In the genomic region with DNA sequence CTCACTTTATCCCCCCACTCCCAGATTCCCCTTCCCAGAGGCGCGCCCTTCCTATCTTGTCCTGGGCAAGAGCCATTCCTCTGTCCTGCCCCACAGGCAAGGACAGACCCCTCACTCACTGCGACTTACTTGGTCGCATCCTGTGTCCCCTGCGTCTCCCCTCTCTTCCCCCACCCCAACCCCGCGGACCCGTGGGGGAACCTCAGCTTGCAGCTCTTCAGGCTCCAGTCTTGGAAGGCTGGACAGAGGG, we compare ENCODE assay signal across 8 cellular contexts. TPM values are rescaled to one million over a fixed set of nuclear protein-coding genes. Genes with fewer than 3 reads are reported as not detected.
DNase-seq lines count a peak whose midpoint lies in the region; ATAC-seq, FAIRE-seq and TF ChIP-seq lines count a peak whose summit lies in the region.

No MANE protein-coding gene starts in this region.

- H3K9me1 ChIP-seq in K562 (ENCODE audit: control insufficient read depth, insufficient read depth, low read length), result no peaks in the 10 kb centered on the region

- no peak overlapping the region for H3K4me3 ChIP-seq in K562
- peak overlapping the region; percentile 64 for H3K4me3 ChIP-seq in lower lobe of right lung
- H3K4me3 ChIP-seq in testis, result peak overlapping the region; percentile 59 to 66

- H3K4me1 ChIP-seq in K562 (replicated peaks in 1 of 2; ENCODE audit: control insufficient read depth in 2 of 2, insufficient read depth in 2 of 2, low read length in 2 of 2), result peaks cover 0 to 15% of the 10 kb centered on the region in 2 experiments; a peak in 2 of 5 replicates
- peaks cover 30% of the 10 kb centered on the region for H3K4me1 ChIP-seq in lower lobe of right lung
- peaks cover 21% of the 10 kb centered on the region for H3K4me1 ChIP-seq in testis

- 15% methylated on average over 4 of the region's 8 CpGs for WGBS in K562 (ENCODE audit: insufficient coverage, low coverage, missing lambda C conversion rate)
- WGBS in testis, 2 donors, result 3% methylated on average over 8 of the region's 8 CpGs

- no peak for ATAC-seq in K562
- ATAC-seq in lower lobe of right lung, result peak in 1 of 2 donors; percentile 2
- ATAC-seq in GM21529 (IDR thresholded peaks at IDR 0.05; ENCODE audit: unreplicated experiment), result no peak
- ATAC-seq in GM21786 (IDR thresholded peaks at IDR 0.05; ENCODE audit: unreplicated experiment), result no peak

- no peak overlapping the region for H3K27ac Mint-ChIP-seq in T-helper 2 cell treated with Interferon-gamma antibody and Interleukin-4, amounts not matched to agents 5 μg/mL and 100 μg/mL, for 36 hours

- TF ChIP-seq CTCF in K562 (IDR thresholded peaks at IDR 0.05 in 2 of 3, conservative IDR thresholded peaks at IDR 0.05 in 1 of 3; ENCODE audit: insufficient read depth in 2 of 3, low read depth in 1 of 3, low read length in 3 of 3), result no peak
- no peak for TF ChIP-seq CTCF in lower lobe of right lung (IDR thresholded peaks at IDR 0.05)
- no peak for TF ChIP-seq CTCF in testis (IDR thresholded peaks at IDR 0.05)

- H3K9me3 ChIP-seq in K562 (replicated peaks; ENCODE audit: control insufficient read depth, insufficient read depth, low read depth, low read length), result peaks cover 5% of the 10 kb centered on the region
- no peaks in the 10 kb centered on the region for H3K9me3 ChIP-seq in lower lobe of right lung
- no peaks in the 10 kb centered on the region for H3K9me3 ChIP-seq in testis

- TF ChIP-seq RAD21 in K562 (CRISPR knock-in tag; conservative IDR thresholded peaks at IDR 0.05 in 1 of 2, IDR thresholded peaks at IDR 0.05 in 1 of 2), result no peak

- H3K27ac ChIP-seq in K562 (ENCODE audit: extremely low read depth, low read depth, low read length), result no peak overlapping the region
- H3K27ac ChIP-seq in lower lobe of right lung, result peak overlapping the region; percentile 86
- H3K27ac ChIP-seq in testis, result peak overlapping the region; percentile 44 to 73

- H3K36me3 ChIP-seq in K562 (ENCODE audit: control insufficient read depth, insufficient read depth, low read length) (no peaks in the 10 kb centered on the region), lower lobe of right lung (no peaks in the 10 kb centered on the region), testis (ENCODE audit: low read depth, missing control alignments) (no peaks in the 10 kb centered on the region)

- FAIRE-seq in K562 (lab: Jason Lieb, UNC), result no peak

- DNase-seq in T-helper 2 cell treated with Interferon-gamma antibody and Interleukin-4, amounts not matched to agents 5 μg/mL and 100 μg/mL, for 36 hours (ENCODE audit: low spot score), result no peak
- no peak for DNase-seq in T-helper 2 cell
- no peak for DNase-seq in K562 (ENCODE audit: extremely low read depth in 1 of 4, low spot score in 3 of 4)
- no peak for DNase-seq in lower lobe of right lung
- no peak for DNase-seq in testis
- no peak for DNase-seq in nucleus accumbens (lab: John Stamatoyannopoulos, UW)

- peaks cover 24 to 44% of the 10 kb centered on the region in 2 experiments for H3K27me3 ChIP-seq in K562 (ENCODE audit: control insufficient read depth in 2 of 2, insufficient read depth in 2 of 2, low read length in 2 of 2)
- peaks cover 5% of the 10 kb centered on the region for H3K27me3 ChIP-seq in lower lobe of right lung (ENCODE audit: low read depth)
- no peaks in the 10 kb centered on the region for H3K27me3 ChIP-seq in testis

- no peak overlapping the region for H3K9ac ChIP-seq in K562 (ENCODE audit: insufficient read depth in 1 of 2, low read depth in 2 of 2, low read length in 2 of 2)

- in situ Hi-C loops in K562 (cut with MboI), result no loop called here

- no peaks in the 10 kb centered on the region for H4K20me1 ChIP-seq in K562 (replicated peaks; ENCODE audit: control insufficient read depth, insufficient read depth, low read length)

- H3K79me2 ChIP-seq in K562 (ENCODE audit: control insufficient read depth, insufficient read depth, low read length), result no peaks in the 10 kb centered on the region

- intact Hi-C loops in K562 (cut with micrococcal nuclease) (no loop called here), lower lobe of right lung (cut with DNase I) (no loop called here), testis (cut with DNase I; ENCODE audit: low total_unique reads) (no loop called here)

- H2AFZ ChIP-seq in K562 (ENCODE audit: low read depth, low read length), result no peak overlapping the region

- H3K9me3 Mint-ChIP-seq in T-helper 2 cell treated with Interferon-gamma antibody and Interleukin-4, amounts not matched to agents 5 μg/mL and 100 μg/mL, for 36 hours, result peaks cover 8% of the 10 kb centered on the region

- H3K27me3 Mint-ChIP-seq in T-helper 2 cell treated with Interferon-gamma antibody and Interleukin-4, amounts not matched to agents 5 μg/mL and 100 μg/mL, for 36 hours (ENCODE audit: low read depth), result peaks cover 64% of the 10 kb centered on the region

- H3K4me3 Mint-ChIP-seq in T-helper 2 cell treated with Interferon-gamma antibody and Interleukin-4, amounts not matched to agents 5 μg/mL and 100 μg/mL, for 36 hours, result peak overlapping the region; percentile 58

- POLR2A ChIA-PET in K562 (lab: Yijun Ruan, JAX), result interaction anchor here (0.6 to 0.7 kb wide), 3 partner anchors 22 to 600 kb away, joined by 3 read pairs; no protein-coding TSS in a partner anchor

- no peak for TF ChIP-seq POLR2A in K562 (conservative IDR thresholded peaks at IDR 0.05)
- TF ChIP-seq POLR2A in testis (IDR thresholded peaks at IDR 0.05), result no peak

- no TSS peak for BruUV-seq in K562 (replicated peaks; lab: Mats Ljungman, UMichigan)

- peaks cover 11% of the 10 kb centered on the region for H3K4me1 Mint-ChIP-seq in T-helper 2 cell treated with Interferon-gamma antibody and Interleukin-4, amounts not matched to agents 5 μg/mL and 100 μg/mL, for 36 hours (ENCODE audit: low read depth)

- CTCF ChIA-PET in K562 (lab: Yijun Ruan, JAX; ENCODE audit: low intra/inter-chr PET ratio), result interaction anchor here (0.9 kb wide), 1 partner anchor 179 kb away, joined by 4 read pairs; no protein-coding TSS in a partner anchor

- H3K36me3 Mint-ChIP-seq in T-helper 2 cell treated with Interferon-gamma antibody and Interleukin-4, amounts not matched to agents 5 μg/mL and 100 μg/mL, for 36 hours (ENCODE audit: low read depth), result no peaks in the 10 kb centered on the region

- no peak overlapping the region for H3K4me2 ChIP-seq in K562 (ENCODE audit: insufficient read depth, low read length)

- no peak for TF ChIP-seq EP300 in K562 (IDR thresholded peaks at IDR 0.05; ENCODE audit: low read length)

TF ChIP-seq in K562, 482 proteins besides CTCF, POLR2A, EP300 and RAD21 (continues in another document):
- TF ChIP-seq, protein P1, sequence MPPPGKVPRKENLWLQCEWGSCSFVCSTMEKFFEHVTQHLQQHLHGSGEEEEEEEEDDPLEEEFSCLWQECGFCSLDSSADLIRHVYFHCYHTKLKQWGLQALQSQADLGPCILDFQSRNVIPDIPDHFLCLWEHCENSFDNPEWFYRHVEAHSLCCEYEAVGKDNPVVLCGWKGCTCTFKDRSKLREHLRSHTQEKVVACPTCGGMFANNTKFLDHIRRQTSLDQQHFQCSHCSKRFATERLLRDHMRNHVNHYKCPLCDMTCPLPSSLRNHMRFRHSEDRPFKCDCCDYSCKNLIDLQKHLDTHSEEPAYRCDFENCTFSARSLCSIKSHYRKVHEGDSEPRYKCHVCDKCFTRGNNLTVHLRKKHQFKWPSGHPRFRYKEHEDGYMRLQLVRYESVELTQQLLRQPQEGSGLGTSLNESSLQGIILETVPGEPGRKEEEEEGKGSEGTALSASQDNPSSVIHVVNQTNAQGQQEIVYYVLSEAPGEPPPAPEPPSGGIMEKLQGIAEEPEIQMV (tag; conservative IDR thresholded peaks at IDR 0.05; ENCODE audit: low read depth), result 0 out of 2 replicates have a peak, but pooled peaks have one; percentile 66
- TF ChIP-seq, protein P2, sequence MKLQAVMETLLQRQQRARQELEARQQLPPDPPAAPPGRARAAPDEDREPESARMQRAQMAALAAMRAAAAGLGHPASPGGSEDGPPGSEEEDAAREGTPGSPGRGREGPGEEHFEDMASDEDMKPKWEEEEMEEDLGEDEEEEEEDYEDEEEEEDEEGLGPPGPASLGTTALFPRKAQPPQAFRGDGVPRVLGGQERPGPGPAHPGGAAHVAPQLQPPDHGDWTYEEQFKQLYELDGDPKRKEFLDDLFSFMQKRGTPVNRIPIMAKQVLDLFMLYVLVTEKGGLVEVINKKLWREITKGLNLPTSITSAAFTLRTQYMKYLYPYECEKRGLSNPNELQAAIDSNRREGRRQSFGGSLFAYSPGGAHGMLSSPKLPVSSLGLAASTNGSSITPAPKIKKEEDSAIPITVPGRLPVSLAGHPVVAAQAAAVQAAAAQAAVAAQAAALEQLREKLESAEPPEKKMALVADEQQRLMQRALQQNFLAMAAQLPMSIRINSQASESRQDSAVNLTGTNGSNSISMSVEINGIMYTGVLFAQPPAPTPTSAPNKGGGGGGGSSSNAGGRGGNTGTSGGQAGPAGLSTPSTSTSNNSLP (IDR thresholded peaks at IDR 0.05; ENCODE audit: borderline replicate concordance, low read depth, low read length), result no peak

RNA-seq across cellular contexts. Expression of a gene that starts 0.5 kb away (rescaled TPM):
- not detected in 2 replicates for total RNA-seq in K562 (2011; cell fraction: chromatin; rRNA removed; ENCODE audit: low replicate concordance)
- not detected in 2 replicates for total RNA-seq in K562 (2011; cell fraction: nucleolus; rRNA removed)
- not detected in 2 replicates for total RNA-seq in K562 (2011; cell fraction: nucleoplasm; rRNA removed)
- total RNA-seq in K562 (2014; rRNA removed) (not detected in 2 replicates), K562 (2014; rRNA removed; fragmentation: Illumina TruSeq; extraction: Trizol) (not detected in 2 replicates), K562 (2015; rRNA removed; fragmentation: Illumina TruSeq; extraction: Trizol) (not detected in 2 replicates), K562 (2021) (not detected in 2 replicates), lower lobe of right lung (14.0 TPM), testis (1 to 10 TPM; 2.2 to 2.4 TPM)
- polyA plus RNA-seq in K562 (2011; rRNA removed) (not detected in 2 replicates), K562 (2014; fragmentation: Illumina TruSeq; extraction: Trizol) (not detected in 2 replicates), K562 (2014; fragmentation: Nextera tagmentation; extraction: Ambion mirVana) (under 1 TPM; 0.04 to 0.15 TPM), K562 (2014; rRNA removed) (not detected in 2 replicates), testis (ENCODE audit: insufficient read depth, low read depth, low replicate concordance) (8.9 TPM)
- polyA plus RNA-seq in K562 (2011; cell fraction: cytosol; rRNA removed), result not detected in 2 replicates
- polyA plus RNA-seq in K562 (2011; cell fraction: nucleus; rRNA removed), result not detected in 2 replicates
- polyA plus RNA-seq in K562 (2012), result 0.15 and 0.20 TPM in 2 replicates
- not detected in 2 replicates for polyA minus RNA-seq in K562 (2011; rRNA and poly(A)+ RNA removed)
- polyA minus RNA-seq in K562 (2011; cell fraction: cytosol; rRNA and poly(A)+ RNA removed), result not detected in 2 replicates
- not detected in 2 replicates for polyA minus RNA-seq in K562 (2011; cell fraction: nucleus; rRNA and poly(A)+ RNA removed)
